Comparison of ENCODE assay signal across 8 cellular contexts in the genomic region with DNA sequence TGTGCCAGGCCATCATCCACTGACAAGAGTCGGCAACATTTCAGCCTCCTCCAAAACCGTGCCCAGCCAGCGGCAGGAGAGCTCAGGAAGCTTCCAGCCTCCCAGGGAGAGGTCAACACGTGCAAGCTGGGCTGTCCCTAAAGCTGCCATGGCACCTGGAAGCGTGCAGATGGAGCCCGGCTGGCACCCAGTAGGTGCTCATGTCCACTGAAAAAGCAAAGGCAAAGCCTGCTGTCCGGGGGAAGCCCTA. TPM values are rescaled to one million over a fixed set of nuclear protein-coding genes. Genes with fewer than 3 reads are reported as not detected.
DNase-seq lines count a peak whose midpoint lies in the region; ATAC-seq, FAIRE-seq and TF ChIP-seq lines count a peak whose summit lies in the region.

No MANE protein-coding gene starts in this region.

- peak overlapping the region; percentile 12 for H3K4me3 Mint-ChIP-seq in T-helper 2 cell treated with Interferon-gamma antibody and Interleukin-4, amounts not matched to agents 5 μg/mL and 100 μg/mL, for 36 hours

- H3K27me3 Mint-ChIP-seq in T-helper 2 cell treated with Interferon-gamma antibody and Interleukin-4, amounts not matched to agents 5 μg/mL and 100 μg/mL, for 36 hours (ENCODE audit: low read depth): peaks cover 35% of the 10 kb centered on the region

- FAIRE-seq in GM19239 (lab: Jason Lieb, UNC): no peak

- no peaks in the 10 kb centered on the region for H3K36me3 ChIP-seq in thoracic aorta

- peak overlapping the region; percentile 80 for H3K4me3 ChIP-seq in thoracic aorta

- no peaks in the 10 kb centered on the region for H3K9me3 Mint-ChIP-seq in T-helper 2 cell treated with Interferon-gamma antibody and Interleukin-4, amounts not matched to agents 5 μg/mL and 100 μg/mL, for 36 hours

- no peak for TF ChIP-seq CTCF in thoracic aorta (IDR thresholded peaks at IDR 0.05)

- no peak overlapping the region for H3K27ac Mint-ChIP-seq in T-helper 2 cell treated with Interferon-gamma antibody and Interleukin-4, amounts not matched to agents 5 μg/mL and 100 μg/mL, for 36 hours

- H3K36me3 Mint-ChIP-seq in T-helper 2 cell treated with Interferon-gamma antibody and Interleukin-4, amounts not matched to agents 5 μg/mL and 100 μg/mL, for 36 hours (ENCODE audit: low read depth): no peaks in the 10 kb centered on the region

- no peaks in the 10 kb centered on the region for H3K9me3 ChIP-seq in thoracic aorta

- peaks cover 14% of the 10 kb centered on the region for H3K4me1 Mint-ChIP-seq in T-helper 2 cell treated with Interferon-gamma antibody and Interleukin-4, amounts not matched to agents 5 μg/mL and 100 μg/mL, for 36 hours (ENCODE audit: low read depth)

- ATAC-seq in thoracic aorta (ENCODE audit: insufficient number of reproducible peaks, low FRiP score, low read depth): no peak

- H3K27me3 ChIP-seq in layer of hippocampus (ENCODE audit: control insufficient read depth, insufficient read depth, low read length) (no peaks in the 10 kb centered on the region), thoracic aorta (replicated peaks; ENCODE audit: insufficient read depth) (no peaks in the 10 kb centered on the region)

- DNase-seq in T-helper 2 cell treated with Interferon-gamma antibody and Interleukin-4, amounts not matched to agents 5 μg/mL and 100 μg/mL, for 36 hours (ENCODE audit: low spot score): no peak
- no peak for DNase-seq in T-helper 2 cell
- peak; percentile 29 for DNase-seq in astrocyte of the hippocampus (ENCODE audit: low read depth, low spot score)
- DNase-seq in thoracic aorta (ENCODE audit: low spot score): no peak
- DNase-seq in A172 (ENCODE audit: low spot score): no peak
- no peak for DNase-seq in GM19239 (ENCODE audit: insufficient read length, low spot score)
- DNase-seq in stimulated activated CD4-positive, alpha-beta T cell treated with anti-CD3 and anti-CD28 coated beads, Interleukin-4, amount 100 ng/mL, for 24 hours: no peak

- peak overlapping the region; percentile 89 for H3K27ac ChIP-seq in layer of hippocampus (ENCODE audit: low read depth, low read length)
- H3K27ac ChIP-seq in thoracic aorta: peak overlapping the region; percentile 88

- H3K4me1 ChIP-seq in thoracic aorta (ENCODE audit: control insufficient read depth in 1 of 2, low read depth in 2 of 2): peaks cover 15 to 47% of the 10 kb centered on the region in 2 donors

RNA-seq across cellular contexts. Expression of gene TLDC2, which starts 14.4 kb away (rescaled TPM):
- 1 to 10 TPM in 1 of 2 donors, not detected in 1; 1.6 TPM for total RNA-seq in thoracic aorta
- total RNA-seq in A172 (2014; rRNA removed; shearing (Covaris generic)): not detected in 2 replicates
